ENCODE assay signal across 1 cellular context in the genomic region with DNA sequence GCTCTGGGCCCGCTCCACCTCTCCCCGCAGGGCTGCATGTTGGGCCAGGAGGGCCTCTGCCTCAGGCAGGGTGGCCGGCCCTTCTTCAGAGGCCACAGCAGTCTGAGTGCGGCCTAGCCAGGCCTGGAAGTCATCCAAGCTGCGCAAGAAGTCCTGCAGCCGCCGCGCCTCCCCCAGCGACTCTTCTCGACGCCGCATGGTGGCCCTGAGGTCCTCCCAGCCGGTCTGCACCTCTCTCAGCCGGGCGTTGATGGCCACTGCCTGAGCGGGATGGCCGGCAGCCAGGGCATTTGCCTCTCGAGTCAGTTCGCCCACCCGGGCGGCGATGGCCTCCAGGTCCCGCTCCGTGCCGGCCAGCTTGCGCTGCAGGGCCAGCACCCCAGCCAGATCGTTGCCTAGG.
TF ChIP-seq lines count a peak whose summit lies in the region.

No MANE protein-coding gene starts in this region.

TF ChIP-seq in K562, 482 proteins besides CTCF, POLR2A, EP300 and RAD21 (continued from another document and continues in another):
- TF ChIP-seq, protein P1, sequence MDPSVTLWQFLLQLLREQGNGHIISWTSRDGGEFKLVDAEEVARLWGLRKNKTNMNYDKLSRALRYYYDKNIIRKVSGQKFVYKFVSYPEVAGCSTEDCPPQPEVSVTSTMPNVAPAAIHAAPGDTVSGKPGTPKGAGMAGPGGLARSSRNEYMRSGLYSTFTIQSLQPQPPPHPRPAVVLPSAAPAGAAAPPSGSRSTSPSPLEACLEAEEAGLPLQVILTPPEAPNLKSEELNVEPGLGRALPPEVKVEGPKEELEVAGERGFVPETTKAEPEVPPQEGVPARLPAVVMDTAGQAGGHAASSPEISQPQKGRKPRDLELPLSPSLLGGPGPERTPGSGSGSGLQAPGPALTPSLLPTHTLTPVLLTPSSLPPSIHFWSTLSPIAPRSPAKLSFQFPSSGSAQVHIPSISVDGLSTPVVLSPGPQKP (CRISPR knock-in tag; IDR thresholded peaks at IDR 0.05) = no peak
- TF ChIP-seq ZNF23 (CRISPR knock-in tag; IDR thresholded peaks at IDR 0.05) (no peak), ZNF512 (tag; IDR thresholded peaks at IDR 0.05) (no peak), RBM17 (IDR thresholded peaks at IDR 0.05; ENCODE audit: borderline replicate concordance, low read depth, low read length) (no peak), FUS (optimal IDR thresholded peaks at IDR 0.05; ENCODE audit: low read depth, low read length) (no peak), MBD1 (CRISPR knock-in tag; IDR thresholded peaks at IDR 0.05) (no peak), FOSL1 (tag; conservative IDR thresholded peaks at IDR 0.05) (no peak), ESRRB (CRISPR knock-in tag; IDR thresholded peaks at IDR 0.05; ENCODE audit: borderline replicate concordance) (no peak), ZC3H11A (IDR thresholded peaks at IDR 0.05; ENCODE audit: low read depth, low read length) (no peak), FOXP4 (CRISPR knock-in tag; IDR thresholded peaks at IDR 0.05; ENCODE audit: borderline replicate concordance) (peak; percentile 66; the same call in 1 of the 2 replicates), ZNF407 (IDR thresholded peaks at IDR 0.05; ENCODE audit: low read depth) (no peak), PRPF4 (IDR thresholded peaks at IDR 0.05; ENCODE audit: insufficient read depth, low read depth, low read length, poor library complexity, severe bottlenecking) (no peak), NUFIP1 (IDR thresholded peaks at IDR 0.05; ENCODE audit: partially characterized antibody) (no peak), MEF2D (tag; conservative IDR thresholded peaks at IDR 0.05; ENCODE audit: low read depth) (no peak), FOXM1 (IDR thresholded peaks at IDR 0.05; ENCODE audit: low read depth) (no peak), FOXM1 (CRISPR knock-in tag; IDR thresholded peaks at IDR 0.05; ENCODE audit: low read depth) (no peak), ZBTB11 (CRISPR knock-in tag; IDR thresholded peaks at IDR 0.05) (no peak), ZNF76 (CRISPR knock-in tag; IDR thresholded peaks at IDR 0.05; ENCODE audit: borderline replicate concordance) (no peak), HNRNPK (IDR thresholded peaks at IDR 0.05; ENCODE audit: low read depth, low read length, poor library complexity, severe bottlenecking) (no peak), TAF9B (IDR thresholded peaks at IDR 0.05; ENCODE audit: partially characterized antibody) (no peak), ZNF282 (CRISPR knock-in tag; IDR thresholded peaks at IDR 0.05) (no peak), DPF2 (IDR thresholded peaks at IDR 0.05) (no peak), ZNF699 (CRISPR knock-in tag; IDR thresholded peaks at IDR 0.05; ENCODE audit: insufficient replicate concordance) (no peak), POLR2G (IDR thresholded peaks at IDR 0.05; ENCODE audit: low read depth, low read length) (peak; percentile 56), TARDBP (IDR thresholded peaks at IDR 0.05) (no peak), XRCC4 (IDR thresholded peaks at IDR 0.05; ENCODE audit: extremely low read depth, insufficient read depth, insufficient read length) (no peak)
- TF ChIP-seq, protein P2, sequence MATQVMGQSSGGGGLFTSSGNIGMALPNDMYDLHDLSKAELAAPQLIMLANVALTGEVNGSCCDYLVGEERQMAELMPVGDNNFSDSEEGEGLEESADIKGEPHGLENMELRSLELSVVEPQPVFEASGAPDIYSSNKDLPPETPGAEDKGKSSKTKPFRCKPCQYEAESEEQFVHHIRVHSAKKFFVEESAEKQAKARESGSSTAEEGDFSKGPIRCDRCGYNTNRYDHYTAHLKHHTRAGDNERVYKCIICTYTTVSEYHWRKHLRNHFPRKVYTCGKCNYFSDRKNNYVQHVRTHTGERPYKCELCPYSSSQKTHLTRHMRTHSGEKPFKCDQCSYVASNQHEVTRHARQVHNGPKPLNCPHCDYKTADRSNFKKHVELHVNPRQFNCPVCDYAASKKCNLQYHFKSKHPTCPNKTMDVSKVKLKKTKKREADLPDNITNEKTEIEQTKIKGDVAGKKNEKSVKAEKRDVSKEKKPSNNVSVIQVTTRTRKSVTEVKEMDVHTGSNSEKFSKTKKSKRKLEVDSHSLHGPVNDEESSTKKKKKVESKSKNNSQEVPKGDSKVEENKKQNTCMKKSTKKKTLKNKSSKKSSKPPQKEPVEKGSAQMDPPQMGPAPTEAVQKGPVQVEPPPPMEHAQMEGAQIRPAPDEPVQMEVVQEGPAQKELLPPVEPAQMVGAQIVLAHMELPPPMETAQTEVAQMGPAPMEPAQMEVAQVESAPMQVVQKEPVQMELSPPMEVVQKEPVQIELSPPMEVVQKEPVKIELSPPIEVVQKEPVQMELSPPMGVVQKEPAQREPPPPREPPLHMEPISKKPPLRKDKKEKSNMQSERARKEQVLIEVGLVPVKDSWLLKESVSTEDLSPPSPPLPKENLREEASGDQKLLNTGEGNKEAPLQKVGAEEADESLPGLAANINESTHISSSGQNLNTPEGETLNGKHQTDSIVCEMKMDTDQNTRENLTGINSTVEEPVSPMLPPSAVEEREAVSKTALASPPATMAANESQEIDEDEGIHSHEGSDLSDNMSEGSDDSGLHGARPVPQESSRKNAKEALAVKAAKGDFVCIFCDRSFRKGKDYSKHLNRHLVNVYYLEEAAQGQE (CRISPR knock-in tag; IDR thresholded peaks at IDR 0.05; ENCODE audit: low read depth) = no peak
- TF ChIP-seq, protein P3, sequence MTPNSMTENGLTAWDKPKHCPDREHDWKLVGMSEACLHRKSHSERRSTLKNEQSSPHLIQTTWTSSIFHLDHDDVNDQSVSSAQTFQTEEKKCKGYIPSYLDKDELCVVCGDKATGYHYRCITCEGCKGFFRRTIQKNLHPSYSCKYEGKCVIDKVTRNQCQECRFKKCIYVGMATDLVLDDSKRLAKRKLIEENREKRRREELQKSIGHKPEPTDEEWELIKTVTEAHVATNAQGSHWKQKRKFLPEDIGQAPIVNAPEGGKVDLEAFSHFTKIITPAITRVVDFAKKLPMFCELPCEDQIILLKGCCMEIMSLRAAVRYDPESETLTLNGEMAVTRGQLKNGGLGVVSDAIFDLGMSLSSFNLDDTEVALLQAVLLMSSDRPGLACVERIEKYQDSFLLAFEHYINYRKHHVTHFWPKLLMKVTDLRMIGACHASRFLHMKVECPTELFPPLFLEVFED (CRISPR knock-in tag; conservative IDR thresholded peaks at IDR 0.05) = no peak
